Comparison of ENCODE assay signal across 8 cellular contexts in the genomic region with DNA sequence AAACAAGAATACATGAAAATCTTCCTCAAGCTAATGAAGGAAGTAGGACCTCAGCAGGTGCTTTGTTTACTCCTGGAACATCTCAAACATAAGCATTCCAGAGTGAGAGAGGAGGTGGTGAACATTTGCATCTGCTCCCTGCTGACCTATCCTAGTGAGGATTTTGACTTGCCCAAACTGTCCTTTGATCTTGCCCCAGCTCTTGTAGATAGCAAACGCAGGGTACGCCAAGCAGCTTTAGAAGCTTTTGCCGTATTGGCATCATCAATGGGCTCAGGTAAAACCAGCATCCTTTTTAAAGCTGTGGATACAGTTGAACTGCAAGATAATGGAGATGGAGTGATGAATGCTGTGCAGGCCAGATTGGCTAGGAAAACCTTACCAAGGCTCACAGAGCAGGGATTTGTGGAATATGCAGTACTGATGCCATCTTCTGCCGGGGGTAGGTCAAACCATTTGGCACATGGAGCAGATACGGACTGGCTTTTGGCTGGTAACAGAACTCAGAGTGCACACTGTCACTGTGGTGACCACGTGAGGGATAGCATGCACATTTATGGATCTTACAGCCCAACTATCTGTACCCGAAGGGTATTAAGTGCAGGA.
DNase-seq lines count a peak whose midpoint lies in the region; ATAC-seq lines count a peak whose summit lies in the region.

No MANE protein-coding gene starts in this region.

- H3K36me3 ChIP-seq in rectal smooth muscle tissue (ENCODE audit: control insufficient read depth, insufficient read depth, low read length) = no peaks in the 10 kb centered on the region

- ATAC-seq in GM18868 (IDR thresholded peaks at IDR 0.05; ENCODE audit: unreplicated experiment) = no peak

- peak; percentile 17 to 43 (median 40) for DNase-seq in NCI-H1417 (lab: John Stamatoyannopoulos, UW)
- no peak for DNase-seq in NCI-H1417 treated with DMSO at 0.1 percent for 48 hours (lab: John Stamatoyannopoulos, UW)
- DNase-seq in NCI-H748 treated with DMSO at 0.1 percent for 48 hours (lab: John Stamatoyannopoulos, UW) = peak; percentile 16
- DNase-seq in fibroblast of peridontal ligament (ENCODE audit: extremely low read depth) = peak; percentile 41
- DNase-seq in germinal center (ENCODE audit: low spot score) = no peak
- DNase-seq in NOMO-1 treated with DMSO at 0.1 percent for 48 hours (lab: John Stamatoyannopoulos, UW; ENCODE audit: unreplicated experiment) = no peak

- no peak overlapping the region for H3K27ac ChIP-seq in rectal smooth muscle tissue (ENCODE audit: low read depth, low read length)

- peak overlapping the region; percentile 94 for H3K4me3 ChIP-seq in rectal smooth muscle tissue (ENCODE audit: low read length)

- no peaks in the 10 kb centered on the region for H3K27me3 ChIP-seq in rectal smooth muscle tissue (ENCODE audit: control insufficient read depth, insufficient read depth, low read length)

- peaks cover 20% of the 10 kb centered on the region for H3K4me1 ChIP-seq in rectal smooth muscle tissue (ENCODE audit: control insufficient read depth, insufficient read depth, low read length)

- no peak overlapping the region for H3K9ac ChIP-seq in rectal smooth muscle tissue (ENCODE audit: low read length)

Comparison
In these comparisons a context has a peak if more than half of its experiments do, and no peak if none do; other contexts are left out.
1. DNase-seq: peak in NCI-H1417 (3 of 3), NCI-H748 treated with DMSO at 0.1 percent for 48 hours (single experiment) and fibroblast of peridontal ligament (single experiment); none in NCI-H1417 treated with DMSO at 0.1 percent for 48 hours (single experiment), germinal center (single experiment) and NOMO-1 treated with DMSO at 0.1 percent for 48 hours (single experiment).